In the genomic region with DNA sequence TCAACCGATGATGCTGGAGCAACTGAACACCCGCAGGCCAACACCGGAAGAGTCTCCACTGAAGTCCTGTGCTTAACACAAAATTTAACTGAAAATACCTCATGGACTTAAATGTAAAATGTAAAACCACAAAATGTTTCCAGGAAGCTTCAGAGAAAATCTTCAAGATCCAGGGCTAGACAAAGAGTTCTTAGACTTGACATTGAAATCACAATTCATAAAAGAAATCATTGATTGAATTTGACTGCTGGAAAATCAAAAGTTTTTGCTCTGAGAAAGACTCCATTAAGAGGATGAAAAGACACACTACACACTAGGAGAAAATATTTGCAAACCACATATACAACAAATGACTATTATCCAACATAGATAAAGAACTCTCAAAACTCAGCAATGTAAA, we compare ENCODE assay signal across 13 cellular contexts.
DNase-seq lines count a peak whose midpoint lies in the region; ATAC-seq lines count a peak whose summit lies in the region.
"Had no signal": no experiment of that assay in that cellular context is flagged by ENCODE, and none has a peak within 500 bp of the region (broad histone marks: within the 10 kb centered on the region; RNA-seq: fewer than 3 reads in every experiment).

No MANE protein-coding gene starts in this region.

- peak; percentile 14 for DNase-seq in activated effector memory CD4-positive, alpha-beta T cell treated with anti-CD3 and anti-CD28 coated beads, Interleukin-2, amount 50 U/mL, for 16 hours
- DNase-seq in activated effector memory CD4-positive, alpha-beta T cell treated with Interleukin-2 at 50 U/mL for 16 hours = no peak
- DNase-seq in foreskin melanocyte = peak; percentile 91
- DNase-seq in SK-N-DZ (ENCODE audit: low spot score) = no peak
- DNase-seq: AML-193; Caco-2; Calu3; CD4-positive, alpha-beta T cell; CD8-positive, alpha-beta T cell; DMS79 treated with DMSO at 0.1 percent for 48 hours; GF-D8 had no signal

- ATAC-seq in GM18867 (IDR thresholded peaks at IDR 0.05; ENCODE audit: unreplicated experiment) = no peak
- ATAC-seq: A549; CD8-positive, alpha-beta T cell had no signal

Comparison
In these comparisons a context has a peak if more than half of its experiments do, and no peak if none do; other contexts are left out.
1. DNase-seq: peak in activated effector memory CD4-positive, alpha-beta T cell treated with anti-CD3 and anti-CD28 coated beads, Interleukin-2, amount 50 U/mL, for 16 hours (single experiment) and foreskin melanocyte (single experiment); none in activated effector memory CD4-positive, alpha-beta T cell treated with Interleukin-2 at 50 U/mL for 16 hours (single experiment) and SK-N-DZ (single experiment).